In the genomic region with DNA sequence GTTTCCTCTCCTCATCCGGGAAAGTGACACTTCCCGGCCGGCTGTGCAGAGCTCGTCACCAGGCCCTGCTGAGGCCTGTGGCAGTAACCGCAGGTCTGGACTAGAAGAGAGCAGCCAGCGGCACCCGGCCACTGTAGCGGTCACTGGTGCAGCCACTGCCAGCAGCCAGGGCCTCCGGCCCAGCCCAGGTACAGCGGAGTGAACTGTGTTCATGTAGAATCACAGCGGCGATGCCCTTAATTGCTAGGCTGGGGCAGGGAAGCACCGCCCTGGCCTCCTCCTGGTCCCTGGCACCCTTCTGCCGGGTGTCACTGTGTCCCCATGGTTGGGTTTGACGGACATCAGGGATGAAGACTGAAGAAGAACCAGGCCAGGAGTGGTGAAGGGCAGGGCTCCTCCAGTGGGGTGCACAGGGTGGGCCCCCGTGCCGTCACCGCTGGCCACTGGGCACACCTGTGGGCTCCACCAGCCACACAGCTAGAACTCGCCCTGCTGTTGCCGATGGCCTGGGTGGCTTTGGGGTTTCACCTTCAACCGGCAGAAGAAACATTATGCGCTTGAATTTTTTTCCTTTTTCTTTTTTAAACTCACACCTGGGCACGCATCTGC, we compare ENCODE assay signal across 12 cellular contexts.
DNase-seq lines count a peak whose midpoint lies in the region; ATAC-seq and TF ChIP-seq lines count a peak whose summit lies in the region.
"Had no signal": no experiment of that assay in that cellular context is flagged by ENCODE, and none has a peak within 500 bp of the region (broad histone marks: within the 10 kb centered on the region; RNA-seq: fewer than 3 reads in every experiment).

No MANE protein-coding gene starts in this region.

- CTCF ChIA-PET in SK-N-SH (lab: Yijun Ruan, JAX): interaction anchor here (0.7 to 2.1 kb wide), 10 partner anchors 11 to 251 kb away, joined by 3 to 8 read pairs (median 4); no protein-coding TSS in a partner anchor
- CTCF ChIA-PET in Panc1 (lab: Charles Lee): interaction anchor here (0.9 kb wide), 1 partner anchor 390 kb away, joined by 3 read pairs; no protein-coding TSS in a partner anchor

- H3K9ac ChIP-seq in SK-N-SH: no peak overlapping the region

- peaks cover 1% of the 10 kb centered on the region for H3K27me3 Mint-ChIP-seq in endothelial cell (ENCODE audit: unreplicated experiment)

- H3K9me3 ChIP-seq in SK-N-SH (no peaks in the 10 kb centered on the region), Panc1 (ENCODE audit: control insufficient read depth, insufficient read depth, low read depth, low read length) (no peaks in the 10 kb centered on the region), psoas muscle (no peaks in the 10 kb centered on the region)
- H3K9me3 ChIP-seq: ovary had no signal

- H3K79me2 ChIP-seq in SK-N-SH (ENCODE audit: insufficient read depth): no peaks in the 10 kb centered on the region

- H3K27me3 ChIP-seq in SK-N-SH (ENCODE audit: insufficient read depth) (no peaks in the 10 kb centered on the region), Panc1 (ENCODE audit: control insufficient read depth, insufficient read depth, low read length) (no peaks in the 10 kb centered on the region), psoas muscle (ENCODE audit: insufficient read depth in 3 of 3, low read length in 2 of 3) (no peaks in the 10 kb centered on the region)
- H3K27me3 ChIP-seq: ovary had no signal

- POLR2A ChIA-PET in SK-N-SH (lab: Yijun Ruan, JAX) (interaction anchor here (1.0 to 1.3 kb wide), 3 partner anchors 12 to 33 kb away, joined by 3 to 4 read pairs (median 4); no protein-coding TSS in a partner anchor), Panc1 (lab: Charles Lee) (interaction anchor here (0.6 kb wide), 1 partner anchor 14 kb away, joined by 4 read pairs; no protein-coding TSS in a partner anchor)

- H3K9me2 ChIP-seq in SK-N-SH: no peaks in the 10 kb centered on the region

- in situ Hi-C loops in Panc1 (cut with HindIII; ENCODE audit: low pct_unique_long_range_greater_than_20kb, low sequenced_read_pairs): no loop called here

- H3K4me3 ChIP-seq in SK-N-SH (ENCODE audit: low read depth in 2 of 2, low read length in 1 of 2) (no peak overlapping the region), Panc1 (ENCODE audit: low read depth in 2 of 2, low read length in 2 of 2) (no peak overlapping the region), psoas muscle (peak overlapping the region; percentile 43)
- H3K4me3 ChIP-seq: ovary had no signal

- H3K4me3 Mint-ChIP-seq in endothelial cell (ENCODE audit: unreplicated experiment): no peak overlapping the region

- H3F3A ChIP-seq in SK-N-SH (replicated peaks; ENCODE audit: insufficient read depth): peaks cover 6% of the 10 kb centered on the region

- H3K4me1 Mint-ChIP-seq in endothelial cell (ENCODE audit: unreplicated experiment): no peaks in the 10 kb centered on the region

- H3K36me3 ChIP-seq in SK-N-SH (replicated peaks in 1 of 2; ENCODE audit: control insufficient read depth in 1 of 2, insufficient read depth in 2 of 2, low read length in 1 of 2) (peaks cover 10 to 32% of the 10 kb centered on the region in 2 experiments), Panc1 (ENCODE audit: control insufficient read depth, insufficient read depth, low read length) (no peaks in the 10 kb centered on the region), psoas muscle (ENCODE audit: insufficient read depth in 1 of 2, low read depth in 1 of 2) (peaks cover 0 to 21% of the 10 kb centered on the region in 2 donors)
- H3K36me3 ChIP-seq: ovary had no signal

- WGBS in SK-N-SH (ENCODE audit: low lambda C conversion rate): 76% methylated on average over 13 of the region's 23 CpGs
- 60 to 73% (median 62%) methylated on average over 23 of the region's 23 CpGs for WGBS in psoas muscle, 3 donors

- H3K27ac ChIP-seq in SK-N-SH (ENCODE audit: low read depth in 2 of 2, low read length in 1 of 2) (peak overlapping the region; percentile 66 to 84), Panc1 (ENCODE audit: low read length) (no peak overlapping the region), psoas muscle (peak overlapping the region; percentile 97)
- H3K27ac ChIP-seq: 22Rv1, ovary had no signal

- TF ChIP-seq EP300 in SK-N-SH (IDR thresholded peaks at IDR 0.05; ENCODE audit: borderline replicate concordance in 1 of 2, low read depth in 1 of 2, low read length in 1 of 2): no peak

- TF ChIP-seq CTCF in SK-N-SH (IDR thresholded peaks at IDR 0.05) (no peak), Panc1 (IDR thresholded peaks at IDR 0.05) (no peak), endothelial cell (IDR thresholded peaks at IDR 0.05; ENCODE audit: unreplicated experiment) (no peak), psoas muscle (IDR thresholded peaks at IDR 0.05) (no peak)

- H4K20me1 ChIP-seq in SK-N-SH (ENCODE audit: insufficient read depth): no peaks in the 10 kb centered on the region

- peaks cover 4% of the 10 kb centered on the region for H3K36me3 Mint-ChIP-seq in endothelial cell (ENCODE audit: low read depth, unreplicated experiment)

- BruUV-seq in Panc1 (replicated peaks; lab: Mats Ljungman, UMichigan): no TSS peak

- TF ChIP-seq RAD21 in SK-N-SH (IDR thresholded peaks at IDR 0.05; ENCODE audit: low read length): no peak

- no peak overlapping the region for H2AFZ ChIP-seq in SK-N-SH (ENCODE audit: low read depth)

- peak overlapping the region; percentile 46; the same call in 1 of the 2 replicates for H3K4me2 ChIP-seq in SK-N-SH

- intact Hi-C loops in Panc1 (cut with micrococcal nuclease; ENCODE audit: unreplicated experiment): no loop called here
- intact Hi-C loops in psoas muscle (cut with DNase I): loop anchor here in 1 of 2 donors (5.0 kb wide), 1 partner anchor 74 kb away; no protein-coding TSS in a partner anchor

- ATAC-seq in SK-N-SH treated with all-trans-retinoic acid at 6 μM for 48 hours: no peak; the same call in 1 of the 3 replicates
- ATAC-seq in Panc1: peak; percentile 27
- peak; percentile 32 to 54 (median 46) for ATAC-seq in psoas muscle
- ATAC-seq in GM19397 (IDR thresholded peaks at IDR 0.05; ENCODE audit: unreplicated experiment): no peak

- H3K4me1 ChIP-seq in SK-N-SH (ENCODE audit: control insufficient read depth in 1 of 2, insufficient read depth in 2 of 2, low read depth in 1 of 2, low read length in 1 of 2) (peaks cover 16 to 19% of the 10 kb centered on the region in 2 experiments; a peak in 3 of 4 replicates), Panc1 (ENCODE audit: control insufficient read depth, insufficient read depth, low read length) (peaks cover 11% of the 10 kb centered on the region), psoas muscle (peaks cover 25% of the 10 kb centered on the region)

- DNase-seq in SK-N-SH (no peak), Panc1 (ENCODE audit: low read depth, low spot score) (no peak), endothelial cell (ENCODE audit: low spot score) (no peak), psoas muscle (peak in 1 of 2 donors; percentile 60), GOT3 (lab: John Stamatoyannopoulos, UW) (no peak), SIG-M5 treated with dmso at 0.1 percent for 504 hours (lab: John Stamatoyannopoulos, UW; ENCODE audit: unreplicated experiment) (no peak)
- DNase-seq: cortex of kidney, DMS153 had no signal

- H3K9me3 Mint-ChIP-seq in endothelial cell (ENCODE audit: unreplicated experiment): no peaks in the 10 kb centered on the region

- peak overlapping the region; percentile 30 for H3K27ac Mint-ChIP-seq in endothelial cell (ENCODE audit: unreplicated experiment)

TF ChIP-seq in SK-N-SH, 30 proteins besides CTCF, POLR2A, EP300 and RAD21 (continues in another document):
- no peak for TF ChIP-seq RCOR1 (IDR thresholded peaks at IDR 0.05; ENCODE audit: low read length)
- no peak for TF ChIP-seq TEAD4 (IDR thresholded peaks at IDR 0.05; ENCODE audit: borderline replicate concordance, insufficient read depth)
- TF ChIP-seq FOXJ3 (CRISPR knock-in tag; IDR thresholded peaks at IDR 0.05): no peak
- no peak for TF ChIP-seq MXI1 (IDR thresholded peaks at IDR 0.05; ENCODE audit: low read depth, low read length)
- no peak for TF ChIP-seq FOSL2 (IDR thresholded peaks at IDR 0.05; ENCODE audit: borderline replicate concordance, low read depth)
- TF ChIP-seq, protein P1, sequence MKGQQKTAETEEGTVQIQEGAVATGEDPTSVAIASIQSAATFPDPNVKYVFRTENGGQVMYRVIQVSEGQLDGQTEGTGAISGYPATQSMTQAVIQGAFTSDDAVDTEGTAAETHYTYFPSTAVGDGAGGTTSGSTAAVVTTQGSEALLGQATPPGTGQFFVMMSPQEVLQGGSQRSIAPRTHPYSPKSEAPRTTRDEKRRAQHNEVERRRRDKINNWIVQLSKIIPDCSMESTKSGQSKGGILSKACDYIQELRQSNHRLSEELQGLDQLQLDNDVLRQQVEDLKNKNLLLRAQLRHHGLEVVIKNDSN (IDR thresholded peaks at IDR 0.05; ENCODE audit: borderline replicate concordance, low read depth): no peak

TF ChIP-seq in SK-N-SH treated with all-trans-retinoic acid at 6 μM for 48 hours, 23 proteins besides CTCF, POLR2A, EP300 and RAD21:
- TF ChIP-seq, protein P2, sequence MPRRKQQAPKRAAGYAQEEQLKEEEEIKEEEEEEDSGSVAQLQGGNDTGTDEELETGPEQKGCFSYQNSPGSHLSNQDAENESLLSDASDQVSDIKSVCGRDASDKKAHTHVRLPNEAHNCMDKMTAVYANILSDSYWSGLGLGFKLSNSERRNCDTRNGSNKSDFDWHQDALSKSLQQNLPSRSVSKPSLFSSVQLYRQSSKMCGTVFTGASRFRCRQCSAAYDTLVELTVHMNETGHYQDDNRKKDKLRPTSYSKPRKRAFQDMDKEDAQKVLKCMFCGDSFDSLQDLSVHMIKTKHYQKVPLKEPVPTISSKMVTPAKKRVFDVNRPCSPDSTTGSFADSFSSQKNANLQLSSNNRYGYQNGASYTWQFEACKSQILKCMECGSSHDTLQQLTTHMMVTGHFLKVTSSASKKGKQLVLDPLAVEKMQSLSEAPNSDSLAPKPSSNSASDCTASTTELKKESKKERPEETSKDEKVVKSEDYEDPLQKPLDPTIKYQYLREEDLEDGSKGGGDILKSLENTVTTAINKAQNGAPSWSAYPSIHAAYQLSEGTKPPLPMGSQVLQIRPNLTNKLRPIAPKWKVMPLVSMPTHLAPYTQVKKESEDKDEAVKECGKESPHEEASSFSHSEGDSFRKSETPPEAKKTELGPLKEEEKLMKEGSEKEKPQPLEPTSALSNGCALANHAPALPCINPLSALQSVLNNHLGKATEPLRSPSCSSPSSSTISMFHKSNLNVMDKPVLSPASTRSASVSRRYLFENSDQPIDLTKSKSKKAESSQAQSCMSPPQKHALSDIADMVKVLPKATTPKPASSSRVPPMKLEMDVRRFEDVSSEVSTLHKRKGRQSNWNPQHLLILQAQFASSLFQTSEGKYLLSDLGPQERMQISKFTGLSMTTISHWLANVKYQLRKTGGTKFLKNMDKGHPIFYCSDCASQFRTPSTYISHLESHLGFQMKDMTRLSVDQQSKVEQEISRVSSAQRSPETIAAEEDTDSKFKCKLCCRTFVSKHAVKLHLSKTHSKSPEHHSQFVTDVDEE (CRISPR knock-in tag; IDR thresholded peaks at IDR 0.05): no peak
- no peak for TF ChIP-seq ESRRG (CRISPR knock-in tag; IDR thresholded peaks at IDR 0.05)
TF ChIP-seq in SK-N-SH treated with all-trans-retinoic acid at 6 μM for 48 hours: peak in this region for 0.

Comparison
In these comparisons a context has a peak if more than half of its experiments do, and no peak if none do; other contexts are left out.
1. ATAC-seq: peak in Panc1 (single experiment) and psoas muscle (4 of 4); none in SK-N-SH treated with all-trans-retinoic acid at 6 μM for 48 hours (single experiment) and GM19397 (single experiment).